8 cellular contexts compared by ENCODE assay signal in genomic region chr5:2738700-2739359, GRCh38. TPM values are rescaled to one million over a fixed set of nuclear protein-coding genes. Genes with fewer than 3 reads are reported as not detected.
DNase-seq lines count a peak whose midpoint lies in the region; ATAC-seq and TF ChIP-seq lines count a peak whose summit lies in the region.
"Had no signal": no experiment of that assay in that cellular context is flagged by ENCODE, and none has a peak within 500 bp of the region (broad histone marks: within the 10 kb centered on the region; RNA-seq: fewer than 3 reads in every experiment).

No MANE protein-coding gene starts in this region.

- H3K4me3 ChIP-seq in MG63 (peak overlapping the region; percentile 68), ectodermal cell (ENCODE audit: insufficient read depth, low read depth, low read length) (peak overlapping the region; percentile 27), left lung (peak overlapping the region; percentile 35 to 37), thoracic aorta (peak overlapping the region; percentile 64)

- H3K27me3 ChIP-seq in MG63 = no peaks in the 10 kb centered on the region; the same call in 1 of the 2 replicates
- H3K27me3 ChIP-seq in ectodermal cell (ENCODE audit: control insufficient read depth, insufficient read depth, low read length, poor library complexity, severe bottlenecking) = peaks cover 46% of the 10 kb centered on the region
- peaks cover 55 to 84% of the 10 kb centered on the region in 2 donors for H3K27me3 ChIP-seq in left lung
- H3K27me3 ChIP-seq in thoracic aorta (replicated peaks; ENCODE audit: insufficient read depth) = no peaks in the 10 kb centered on the region

- DNase-seq in MG63 (no peak), left lung (peak in 1 of 2 donors; percentile 65), thoracic aorta (ENCODE audit: low spot score) (no peak), retina (no peak), NCI-H82 (lab: John Stamatoyannopoulos, UW) (no peak), middle frontal gyrus (ENCODE audit: extremely low spot score, low spot score) (no peak)
- DNase-seq: NCI-H146 had no signal

- intact Hi-C loops in left lung (cut with DNase I) = no loop called here

- ATAC-seq in left lung = peak; percentile 7
- ATAC-seq in thoracic aorta (ENCODE audit: insufficient number of reproducible peaks, low FRiP score, low read depth) = no peak

- H3K36me3 ChIP-seq in MG63 (peaks cover 13% of the 10 kb centered on the region), ectodermal cell (ENCODE audit: control insufficient read depth, insufficient read depth, low read length) (no peaks in the 10 kb centered on the region), left lung (no peaks in the 10 kb centered on the region), thoracic aorta (no peaks in the 10 kb centered on the region)

- TF ChIP-seq CTCF in left lung (IDR thresholded peaks at IDR 0.05) (no peak), thoracic aorta (IDR thresholded peaks at IDR 0.05) (no peak)

- no peaks in the 10 kb centered on the region for H3K9me3 ChIP-seq in MG63
- H3K9me3 ChIP-seq in ectodermal cell (ENCODE audit: control insufficient read depth, low read length) = no peaks in the 10 kb centered on the region
- H3K9me3 ChIP-seq in left lung = no peaks in the 10 kb centered on the region
- H3K9me3 ChIP-seq in thoracic aorta = no peaks in the 10 kb centered on the region

- H3K27ac ChIP-seq in ectodermal cell (ENCODE audit: insufficient read depth, low read depth, low read length, poor library complexity, severe bottlenecking) (no peak overlapping the region), left lung (peak overlapping the region; percentile 68 to 83), thoracic aorta (no peak overlapping the region)

- 29 to 31% methylated on average over 54 of the region's 54 CpGs for WGBS in ectodermal cell, 2 experiments

- peaks cover 24% of the 10 kb centered on the region for H3K4me1 ChIP-seq in ectodermal cell (ENCODE audit: control insufficient read depth, insufficient read depth, low read length)
- H3K4me1 ChIP-seq in left lung = peaks cover 0 to 10% of the 10 kb centered on the region in 2 donors
- H3K4me1 ChIP-seq in thoracic aorta (ENCODE audit: control insufficient read depth in 1 of 2, low read depth in 2 of 2) = peaks cover 0 to 11% of the 10 kb centered on the region in 2 donors

RNA-seq across cellular contexts. Expression of gene IRX2, which starts 12.6 kb away (rescaled TPM):
- 21.5 and 25.3 TPM in 2 replicates for total RNA-seq in MG63 (2014; rRNA removed; shearing (Covaris generic); ENCODE audit: low replicate concordance)
- 83.1 TPM for polyA plus RNA-seq in ectodermal cell (2013, experiment 1 of 4)
- 78.2 TPM for polyA plus RNA-seq in ectodermal cell (2013, experiment 2 of 4)
- polyA plus RNA-seq in ectodermal cell (2013, experiment 3 of 4) = 82.0 TPM
- 85.9 TPM for polyA plus RNA-seq in ectodermal cell (2013, experiment 4 of 4)
- total RNA-seq in left lung = 10 to 100 TPM; 32.4 to 60.6 TPM
- under 1 TPM; 0.28 to 0.54 TPM for total RNA-seq in thoracic aorta

Comparison
In these comparisons a context has a peak if more than half of its experiments do, and no peak if none do; other contexts are left out.
1. H3K27ac ChIP-seq: peak in left lung (2 of 2); none in ectodermal cell (single experiment) and thoracic aorta (0 of 2).
2. RNA of gene IRX2, which starts 12.6 kb away (total RNA-seq): 32.4 to 60.6 TPM in left lung and 21.5 to 25.3 TPM in MG63; 0.28 to 0.54 TPM in thoracic aorta; every median in the first group is over 10 times any median in the second.
3. Peak in every context shown above with its lines, with median percentiles within 50 percentile points of each other: H3K4me3 ChIP-seq.